1 cellular context compared by ENCODE assay signal in genomic region chr3:157112536-157112935, GRCh38.
TF ChIP-seq lines count a peak whose summit lies in the region.

No MANE protein-coding gene starts in this region.

TF ChIP-seq in GM23338, 12 proteins besides CTCF, POLR2A, EP300 and RAD21 (continued from another document):
- TF ChIP-seq ZNF462 (CRISPR knock-in tag; IDR thresholded peaks at IDR 0.05) = no peak
- no peak for TF ChIP-seq REST (IDR thresholded peaks at IDR 0.05; ENCODE audit: unreplicated experiment)
- TF ChIP-seq POLR2AphosphoS5 (IDR thresholded peaks at IDR 0.05; ENCODE audit: low read depth) = no peak
- TF ChIP-seq STAT1 (IDR thresholded peaks at IDR 0.05; ENCODE audit: unreplicated experiment) = no peak
- TF ChIP-seq CREB1 (CRISPR knock-in tag; IDR thresholded peaks at IDR 0.05; ENCODE audit: low read depth) = no peak
- TF ChIP-seq JUNB (IDR thresholded peaks at IDR 0.05; ENCODE audit: unreplicated experiment) = no peak
- TF ChIP-seq ZNF114 (CRISPR knock-in tag; IDR thresholded peaks at IDR 0.05) = no peak
- no peak for TF ChIP-seq ZNF331 (CRISPR knock-in tag; IDR thresholded peaks at IDR 0.05; ENCODE audit: low read depth)
